9 cellular contexts compared by ENCODE assay signal in the genomic region with DNA sequence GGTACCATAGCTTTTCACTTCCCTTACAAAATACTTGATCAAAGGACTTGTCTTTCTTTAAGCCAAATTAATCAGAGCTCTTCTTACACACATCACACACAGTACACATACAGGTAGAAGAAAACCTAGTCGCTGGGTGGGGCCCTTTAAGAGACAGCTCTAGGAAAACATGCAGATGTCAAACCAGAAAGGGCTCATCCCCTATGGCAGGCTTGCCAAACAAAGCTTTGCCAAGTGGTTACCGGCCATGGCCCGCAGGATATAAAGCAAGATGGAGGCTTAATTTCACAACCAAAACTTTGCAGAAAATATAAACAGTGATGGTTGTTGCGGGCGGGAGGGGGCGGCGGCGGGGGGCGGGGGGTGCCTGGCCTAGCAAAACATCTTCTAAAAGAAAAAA.
DNase-seq lines count a peak whose midpoint lies in the region; ATAC-seq and TF ChIP-seq lines count a peak whose summit lies in the region.
"Had no signal": no experiment of that assay in that cellular context is flagged by ENCODE, and none has a peak within 500 bp of the region (broad histone marks: within the 10 kb centered on the region; RNA-seq: fewer than 3 reads in every experiment).

No MANE protein-coding gene starts in this region.

- no peaks in the 10 kb centered on the region for H3K36me3 ChIP-seq in Peyer's patch

- peak overlapping the region; percentile 57 for H3K4me3 Mint-ChIP-seq in activated naive CD4-positive, alpha-beta T cell treated with anti-CD3 and anti-CD28 coated beads, Interleukin-2, amount 10 ng/mL, durations not matched to agents 7 days and 5 days
- H3K4me3 Mint-ChIP-seq in type B pancreatic cell, result peak overlapping the region; percentile 89

- H3K4me1 Mint-ChIP-seq in activated naive CD4-positive, alpha-beta T cell treated with anti-CD3 and anti-CD28 coated beads, Interleukin-2, amount 10 ng/mL, durations not matched to agents 7 days and 5 days, result peaks cover 3% of the 10 kb centered on the region
- H3K4me1 Mint-ChIP-seq in type B pancreatic cell (ENCODE audit: unreplicated experiment), result no peaks in the 10 kb centered on the region

- ATAC-seq in HG03571 (IDR thresholded peaks at IDR 0.05; ENCODE audit: unreplicated experiment) (no peak), GM21576 (IDR thresholded peaks at IDR 0.05; ENCODE audit: unreplicated experiment) (no peak), GM18858 (IDR thresholded peaks at IDR 0.05; ENCODE audit: unreplicated experiment) (no peak)

- no peaks in the 10 kb centered on the region for H3K27me3 Mint-ChIP-seq in activated naive CD4-positive, alpha-beta T cell treated with anti-CD3 and anti-CD28 coated beads, Interleukin-2, amount 10 ng/mL, durations not matched to agents 7 days and 5 days
- H3K27me3 Mint-ChIP-seq in type B pancreatic cell, result no peaks in the 10 kb centered on the region

- peaks cover 25% of the 10 kb centered on the region for H3K9me3 Mint-ChIP-seq in activated naive CD4-positive, alpha-beta T cell treated with anti-CD3 and anti-CD28 coated beads, Interleukin-2, amount 10 ng/mL, durations not matched to agents 7 days and 5 days
- H3K9me3 Mint-ChIP-seq in type B pancreatic cell, result no peaks in the 10 kb centered on the region

- H3K4me3 ChIP-seq in Peyer's patch (peak overlapping the region in 3 of 4 donors; percentile 8 to 60 (median 52)), fibroblast of villous mesenchyme (ENCODE audit: low read depth, low read length) (peak overlapping the region; percentile 83)

- H3K27ac ChIP-seq in Peyer's patch, result no peak overlapping the region

- H3K27me3 ChIP-seq in Peyer's patch, result no peaks in the 10 kb centered on the region

- no peak for TF ChIP-seq POLR2A in Peyer's patch (IDR thresholded peaks at IDR 0.05)

- DNase-seq in activated naive CD4-positive, alpha-beta T cell treated with anti-CD3 and anti-CD28 coated beads, Interleukin-2, amount 10 ng/mL, durations not matched to agents 7 days and 5 days, result no peak
- no peak for DNase-seq in activated naive CD4-positive, alpha-beta T cell treated with Interleukin-2 at 50 U/mL for 16 hours
- no peak for DNase-seq in Peyer's patch
- no peak for DNase-seq in fibroblast of villous mesenchyme (ENCODE audit: low read depth)
- no peak for DNase-seq in type B pancreatic cell (ENCODE audit: extremely low spot score, unreplicated experiment)
- DNase-seq: activated CD4-positive, CD25-positive, alpha-beta regulatory T cell had no signal

- CTCF ChIA-PET in activated naive CD4-positive, alpha-beta T cell treated with anti-CD3 and anti-CD28 coated beads, Interleukin-2, amount 10 ng/mL, durations not matched to agents 7 days and 5 days (lab: Charles Lee), result no interaction called here

- H3K4me1 ChIP-seq in Peyer's patch, result no peaks in the 10 kb centered on the region

- no peak overlapping the region for H3K27ac Mint-ChIP-seq in activated naive CD4-positive, alpha-beta T cell treated with anti-CD3 and anti-CD28 coated beads, Interleukin-2, amount 10 ng/mL, durations not matched to agents 7 days and 5 days
- H3K27ac Mint-ChIP-seq in type B pancreatic cell, result peak overlapping the region; percentile 79

- TF ChIP-seq CTCF in Peyer's patch (IDR thresholded peaks at IDR 0.05), result no peak
- no peak for TF ChIP-seq CTCF in fibroblast of villous mesenchyme (IDR thresholded peaks at IDR 0.05; ENCODE audit: insufficient read depth, low read depth, low read length)
- no peak for TF ChIP-seq CTCF in type B pancreatic cell (conservative IDR thresholded peaks at IDR 0.05)

- no peaks in the 10 kb centered on the region for H3K9me3 ChIP-seq in Peyer's patch

- H3K36me3 Mint-ChIP-seq in activated naive CD4-positive, alpha-beta T cell treated with anti-CD3 and anti-CD28 coated beads, Interleukin-2, amount 10 ng/mL, durations not matched to agents 7 days and 5 days, result no peaks in the 10 kb centered on the region
- no peaks in the 10 kb centered on the region for H3K36me3 Mint-ChIP-seq in type B pancreatic cell
